1 cellular context compared by ENCODE assay signal in the genomic region with DNA sequence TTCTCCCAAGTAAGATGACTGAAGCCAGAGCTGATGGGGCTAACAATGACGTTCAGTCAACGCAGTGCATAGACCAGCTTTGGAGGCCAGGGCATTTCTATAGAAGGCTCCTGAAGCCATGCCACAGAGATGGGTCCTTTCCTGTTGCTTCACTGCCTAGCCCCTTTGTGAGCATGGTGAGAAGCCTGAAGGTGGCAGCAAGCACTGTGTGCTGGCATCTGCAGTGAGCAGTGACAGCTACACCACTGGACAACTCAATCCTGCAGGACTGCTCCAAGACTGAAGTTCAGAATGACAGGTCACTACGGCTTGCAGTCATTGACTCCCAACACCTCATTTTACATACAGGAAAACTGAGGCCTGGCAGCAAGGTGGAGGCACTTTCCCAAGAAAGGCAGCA.
TF ChIP-seq lines count a peak whose summit lies in the region.

No MANE protein-coding gene starts in this region.

TF ChIP-seq in endothelial cell of umbilical vein, 7 proteins besides CTCF, POLR2A, EP300 and RAD21 (continued from another document):
- TF ChIP-seq MAX (IDR thresholded peaks at IDR 0.05; ENCODE audit: insufficient read depth, insufficient read length): no peak
